In the genomic region with DNA sequence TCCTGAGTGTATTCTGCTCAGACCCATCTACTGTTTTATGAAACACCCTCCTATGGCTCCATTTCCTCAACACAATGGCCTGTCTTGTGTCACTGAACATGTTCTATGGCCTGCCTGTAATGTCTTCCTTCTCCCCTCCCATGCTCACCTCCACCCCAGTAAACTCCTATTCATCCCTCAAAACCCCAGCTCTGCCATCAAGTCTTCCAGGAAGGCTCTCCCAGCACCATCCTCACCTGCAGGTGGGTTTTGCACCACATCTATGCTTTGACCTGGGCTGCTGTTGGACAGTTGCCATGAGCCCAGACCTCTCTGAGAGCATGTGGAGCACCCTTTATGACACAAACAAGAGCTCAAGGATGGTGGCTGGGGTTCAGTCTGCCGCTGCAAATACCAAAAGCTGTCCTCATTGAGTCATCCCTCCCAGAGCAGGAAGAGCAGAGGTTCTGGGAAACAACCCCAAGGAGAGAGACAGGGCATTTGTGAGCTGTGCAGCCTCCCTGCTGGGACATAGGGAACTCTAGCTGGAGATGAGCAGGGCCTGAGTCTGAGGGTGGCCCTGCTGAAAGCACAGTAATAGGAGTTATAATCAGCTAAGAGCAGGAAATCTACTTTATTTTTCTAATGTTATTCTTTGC, we compare ENCODE assay signal across 18 cellular contexts.
DNase-seq lines count a peak whose midpoint lies in the region; ATAC-seq lines count a peak whose summit lies in the region.
"Had no signal": no experiment of that assay in that cellular context is flagged by ENCODE, and none has a peak within 500 bp of the region (broad histone marks: within the 10 kb centered on the region; RNA-seq: fewer than 3 reads in every experiment).

No MANE protein-coding gene starts in this region.

- no peaks in the 10 kb centered on the region for H3K36me3 ChIP-seq in duodenal mucosa (ENCODE audit: control insufficient read depth in 1 of 2, insufficient read depth in 2 of 2, low read length in 2 of 2)
- H3K36me3 ChIP-seq: adrenal gland, MG63 had no signal

- no peak overlapping the region for H3K4me3 ChIP-seq in duodenal mucosa (ENCODE audit: low read depth in 1 of 2, low read length in 2 of 2)
- H3K4me3 ChIP-seq: adrenal gland, MG63 had no signal

- ATAC-seq in GM18519 (IDR thresholded peaks at IDR 0.05; ENCODE audit: low FRiP score, unreplicated experiment) (no peak), GM21515 (IDR thresholded peaks at IDR 0.05; ENCODE audit: unreplicated experiment) (no peak)

- H3K27ac Mint-ChIP-seq in activated naive CD8-positive, alpha-beta T cell treated with anti-CD3 and anti-CD28 coated beads for 36 hours, result no peak overlapping the region
- H3K27ac Mint-ChIP-seq: T-helper 2 cell treated with Interferon-gamma antibody and Interleukin-4, amounts not matched to agents 5 μg/mL and 100 μg/mL, for 36 hours had no signal

- DNase-seq in RPMI7951 (ENCODE audit: low read depth) (peak; percentile 42), islet precursor cell (peak; percentile 31), smooth muscle cell of the brain vasculature (ENCODE audit: low read depth, low spot score) (peak; percentile 86), HPDE6-E6E7 (ENCODE audit: extremely low spot score) (no peak)
- DNase-seq in activated naive CD8-positive, alpha-beta T cell treated with anti-CD3 and anti-CD28 coated beads for 36 hours, result no peak
- DNase-seq: activated CD4-positive, CD25-positive, alpha-beta regulatory T cell treated with anti-CD3 and anti-CD28 coated beads, Interleukin-2, amount 50 U/mL, for 72 hours; activated effector memory CD4-positive, alpha-beta T cell treated with Interleukin-2 at 50 U/mL for 16 hours; CD8-positive, alpha-beta memory T cell; MG63; midbrain; NCI-H1694 treated with DMSO at 0.1 percent for 48 hours; small intestine; stimulated activated CD4-positive, alpha-beta T cell treated with anti-CD3 and anti-CD28 coated beads, Interleukin-4, amount 100 ng/mL, for 4 hours had no signal

- H3K4me3 Mint-ChIP-seq in activated naive CD8-positive, alpha-beta T cell treated with anti-CD3 and anti-CD28 coated beads for 36 hours, result no peak overlapping the region
- H3K4me3 Mint-ChIP-seq: CD8-positive, alpha-beta memory T cell; T-helper 2 cell treated with Interferon-gamma antibody and Interleukin-4, amounts not matched to agents 5 μg/mL and 100 μg/mL, for 36 hours had no signal

- peaks cover 0 to 3% of the 10 kb centered on the region in 2 donors for H3K27me3 ChIP-seq in duodenal mucosa (ENCODE audit: control insufficient read depth in 1 of 2, insufficient read depth in 2 of 2, low read length in 2 of 2)
- H3K27me3 ChIP-seq: adrenal gland, MG63 had no signal

- H3K27ac ChIP-seq in duodenal mucosa (ENCODE audit: low read depth, low read length), result peak overlapping the region; percentile 22

- H3K36me3 Mint-ChIP-seq in activated naive CD8-positive, alpha-beta T cell treated with anti-CD3 and anti-CD28 coated beads for 36 hours, result no peaks in the 10 kb centered on the region
- H3K36me3 Mint-ChIP-seq: CD8-positive, alpha-beta memory T cell had no signal

- peaks cover 11% of the 10 kb centered on the region for H3K27me3 Mint-ChIP-seq in activated naive CD8-positive, alpha-beta T cell treated with anti-CD3 and anti-CD28 coated beads for 36 hours

- peaks cover 4% of the 10 kb centered on the region for H3K9me3 Mint-ChIP-seq in activated naive CD8-positive, alpha-beta T cell treated with anti-CD3 and anti-CD28 coated beads for 36 hours
- H3K9me3 Mint-ChIP-seq: T-helper 2 cell treated with Interferon-gamma antibody and Interleukin-4, amounts not matched to agents 5 μg/mL and 100 μg/mL, for 36 hours had no signal

- H3K9me3 ChIP-seq in duodenal mucosa (ENCODE audit: control insufficient read depth in 1 of 2, low read length in 2 of 2), result no peaks in the 10 kb centered on the region
- H3K9me3 ChIP-seq: adrenal gland, MG63 had no signal

- H3K4me1 ChIP-seq in duodenal mucosa (ENCODE audit: control insufficient read depth in 1 of 2, insufficient read depth in 2 of 2, low read length in 2 of 2), result no peaks in the 10 kb centered on the region
- H3K4me1 ChIP-seq: adrenal gland had no signal

- H3K4me1 Mint-ChIP-seq in activated naive CD8-positive, alpha-beta T cell treated with anti-CD3 and anti-CD28 coated beads for 36 hours, result no peaks in the 10 kb centered on the region
- H3K4me1 Mint-ChIP-seq: CD8-positive, alpha-beta memory T cell had no signal

- no peak overlapping the region for H3K9ac ChIP-seq in duodenal mucosa (ENCODE audit: low read depth in 1 of 2, low read length in 2 of 2)

Comparison
In these comparisons a context has a peak if more than half of its experiments do, and no peak if none do; other contexts are left out.
1. DNase-seq: peak in RPMI7951 (single experiment), islet precursor cell (single experiment) and smooth muscle cell of the brain vasculature (single experiment); none in HPDE6-E6E7 (single experiment) and activated naive CD8-positive, alpha-beta T cell treated with anti-CD3 and anti-CD28 coated beads for 36 hours (single experiment).